ENCODE assay signal across 27 cellular contexts in the genomic region with DNA sequence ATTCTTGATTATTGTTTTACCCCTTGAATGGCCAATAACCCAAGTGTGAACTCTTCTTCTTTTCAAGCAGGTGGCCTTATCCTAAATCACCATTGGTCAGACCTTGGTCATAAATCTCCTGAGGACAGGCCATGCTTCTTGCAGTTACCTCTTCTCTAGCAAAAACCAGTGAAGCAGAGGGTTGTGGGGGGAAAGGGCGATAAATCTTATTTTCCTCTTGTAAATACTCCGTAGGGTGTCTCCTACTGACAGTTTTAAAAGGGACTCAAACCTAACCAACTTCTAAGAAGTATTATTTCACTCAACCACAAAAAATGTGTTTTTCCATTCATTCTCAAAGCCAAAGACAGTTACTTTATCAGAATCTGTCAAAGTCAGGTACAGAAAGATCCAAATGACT.
DNase-seq lines count a peak whose midpoint lies in the region; FAIRE-seq and TF ChIP-seq lines count a peak whose summit lies in the region.
"Had no signal": no experiment of that assay in that cellular context is flagged by ENCODE, and none has a peak within 500 bp of the region (broad histone marks: within the 10 kb centered on the region; RNA-seq: fewer than 3 reads in every experiment).

No MANE protein-coding gene starts in this region.

- H3K9me3 ChIP-seq in HEK293 (ENCODE audit: control insufficient read depth, insufficient read depth, low read depth, low read length), result no peaks in the 10 kb centered on the region
- H3K9me3 ChIP-seq: A549, BE2C, BLaER1 had no signal

- peak; percentile 17 for DNase-seq in KG1 (lab: John Stamatoyannopoulos, UW)
- peak; percentile 90 for DNase-seq in left kidney (ENCODE audit: low read depth, low spot score)
- no peak for DNase-seq in Ammon's horn (ENCODE audit: low spot score)
- DNase-seq in NOMO-1 treated with DMSO at 0.1 percent for 48 hours (lab: John Stamatoyannopoulos, UW; ENCODE audit: unreplicated experiment), result no peak
- no peak for DNase-seq in NCI-H2171 (lab: John Stamatoyannopoulos, UW)
- no peak for DNase-seq in RCC 7860 (ENCODE audit: low spot score)
- DNase-seq: 8988T; AML-193; BE2C; C1 segment of cervical spinal cord; CD4-positive, alpha-beta memory T cell; CD4-positive, CD25-positive, alpha-beta regulatory T cell; CD8-positive, alpha-beta memory T cell; COR-L47; DMS 273 treated with DMSO at 0.1 percent for 48 hours; DMS153; DMS53; DMS79; DND-41; EL; GDM1 had no signal

- no peak overlapping the region for H3K4me3 ChIP-seq in HEK293 (ENCODE audit: low read depth, low read length)
- H3K4me3 ChIP-seq: A549, BLaER1, GM12878 had no signal

- POLR2A ChIA-PET in HEK293 (lab: Yijun Ruan, JAX), result no interaction called here

- no peaks in the 10 kb centered on the region for H3K4me1 ChIP-seq in HEK293 (ENCODE audit: control insufficient read depth, insufficient read depth, low read length)
- H3K4me1 ChIP-seq: A549, BE2C had no signal

- no peak for TF ChIP-seq CTCF in HEK293 (tag by site-specific recombination; IDR thresholded peaks at IDR 0.05)

- H3K36me3 ChIP-seq in HEK293 (ENCODE audit: control insufficient read depth in 2 of 2, insufficient read depth in 1 of 2, low read length in 2 of 2), result no peaks in the 10 kb centered on the region
- H3K36me3 ChIP-seq: BE2C, BLaER1 had no signal

- FAIRE-seq in RCC 7860 (lab: Jason Lieb, UNC), result no peak
- FAIRE-seq: A549, GM12878, GM12892, GM18507 had no signal

- no peak overlapping the region for H3K27ac ChIP-seq in HEK293 (ENCODE audit: extremely low read depth, low read depth, low read length)
- H3K27ac ChIP-seq: A549, BLaER1 had no signal

- CTCF ChIA-PET in HEK293 (lab: Yijun Ruan, JAX), result interaction anchor here (1.1 kb wide), 1 partner anchor 54 kb away, joined by 3 read pairs; no protein-coding TSS in a partner anchor

TF ChIP-seq in HEK293, 187 proteins besides CTCF, POLR2A, EP300 and RAD21 (continues in another document):
- TF ChIP-seq, protein P1, sequence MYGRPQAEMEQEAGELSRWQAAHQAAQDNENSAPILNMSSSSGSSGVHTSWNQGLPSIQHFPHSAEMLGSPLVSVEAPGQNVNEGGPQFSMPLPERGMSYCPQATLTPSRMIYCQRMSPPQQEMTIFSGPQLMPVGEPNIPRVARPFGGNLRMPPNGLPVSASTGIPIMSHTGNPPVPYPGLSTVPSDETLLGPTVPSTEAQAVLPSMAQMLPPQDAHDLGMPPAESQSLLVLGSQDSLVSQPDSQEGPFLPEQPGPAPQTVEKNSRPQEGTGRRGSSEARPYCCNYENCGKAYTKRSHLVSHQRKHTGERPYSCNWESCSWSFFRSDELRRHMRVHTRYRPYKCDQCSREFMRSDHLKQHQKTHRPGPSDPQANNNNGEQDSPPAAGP (tag by site-specific recombination; IDR thresholded peaks at IDR 0.05), result no peak
- TF ChIP-seq GLIS1 (tag by site-specific recombination; IDR thresholded peaks at IDR 0.05) (peak; percentile 19; the same call in 1 of the 2 replicates), FEZF1 (tag by site-specific recombination; IDR thresholded peaks at IDR 0.05) (peak; percentile 47; the same call in 1 of the 2 replicates), BCL11B (tag by site-specific recombination; IDR thresholded peaks at IDR 0.05; ENCODE audit: low read depth) (0 out of 2 replicates have a peak, but pooled peaks have one; percentile 33), TRIM28 (IDR thresholded peaks at IDR 0.05; ENCODE audit: borderline replicate concordance, low read length) (0 out of 2 replicates have a peak, but pooled peaks have one; percentile 19), ZNF654 (tag by site-specific recombination; IDR thresholded peaks at IDR 0.05; ENCODE audit: low read depth) (no peak), IKZF3 (tag by site-specific recombination; IDR thresholded peaks at IDR 0.05) (0 out of 2 replicates have a peak, but pooled peaks have one; percentile 37), KLF8 (tag by site-specific recombination; IDR thresholded peaks at IDR 0.05) (no peak), SP7 (tag by site-specific recombination; IDR thresholded peaks at IDR 0.05) (no peak), OVOL3 (tag by site-specific recombination; IDR thresholded peaks at IDR 0.05) (no peak), ZXDB (tag by site-specific recombination; IDR thresholded peaks at IDR 0.05) (no peak), ZFP3 (tag by site-specific recombination; IDR thresholded peaks at IDR 0.05; ENCODE audit: low read depth) (no peak), ZNF114 (tag by site-specific recombination; IDR thresholded peaks at IDR 0.05) (no peak), ZNF791 (tag by site-specific recombination; IDR thresholded peaks at IDR 0.05) (no peak), ZNF624 (tag by site-specific recombination; IDR thresholded peaks at IDR 0.05) (no peak), ZNF324 (tag by site-specific recombination; IDR thresholded peaks at IDR 0.05) (no peak), ZNF843 (tag by site-specific recombination; IDR thresholded peaks at IDR 0.05) (peak; percentile 54), ZNF335 (tag by site-specific recombination; conservative IDR thresholded peaks at IDR 0.05) (no peak)
- TF ChIP-seq, protein P2, sequence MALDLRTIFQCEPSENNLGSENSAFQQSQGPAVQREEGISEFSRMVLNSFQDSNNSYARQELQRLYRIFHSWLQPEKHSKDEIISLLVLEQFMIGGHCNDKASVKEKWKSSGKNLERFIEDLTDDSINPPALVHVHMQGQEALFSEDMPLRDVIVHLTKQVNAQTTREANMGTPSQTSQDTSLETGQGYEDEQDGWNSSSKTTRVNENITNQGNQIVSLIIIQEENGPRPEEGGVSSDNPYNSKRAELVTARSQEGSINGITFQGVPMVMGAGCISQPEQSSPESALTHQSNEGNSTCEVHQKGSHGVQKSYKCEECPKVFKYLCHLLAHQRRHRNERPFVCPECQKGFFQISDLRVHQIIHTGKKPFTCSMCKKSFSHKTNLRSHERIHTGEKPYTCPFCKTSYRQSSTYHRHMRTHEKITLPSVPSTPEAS (tag by site-specific recombination; IDR thresholded peaks at IDR 0.05), result no peak
- TF ChIP-seq, protein P3, sequence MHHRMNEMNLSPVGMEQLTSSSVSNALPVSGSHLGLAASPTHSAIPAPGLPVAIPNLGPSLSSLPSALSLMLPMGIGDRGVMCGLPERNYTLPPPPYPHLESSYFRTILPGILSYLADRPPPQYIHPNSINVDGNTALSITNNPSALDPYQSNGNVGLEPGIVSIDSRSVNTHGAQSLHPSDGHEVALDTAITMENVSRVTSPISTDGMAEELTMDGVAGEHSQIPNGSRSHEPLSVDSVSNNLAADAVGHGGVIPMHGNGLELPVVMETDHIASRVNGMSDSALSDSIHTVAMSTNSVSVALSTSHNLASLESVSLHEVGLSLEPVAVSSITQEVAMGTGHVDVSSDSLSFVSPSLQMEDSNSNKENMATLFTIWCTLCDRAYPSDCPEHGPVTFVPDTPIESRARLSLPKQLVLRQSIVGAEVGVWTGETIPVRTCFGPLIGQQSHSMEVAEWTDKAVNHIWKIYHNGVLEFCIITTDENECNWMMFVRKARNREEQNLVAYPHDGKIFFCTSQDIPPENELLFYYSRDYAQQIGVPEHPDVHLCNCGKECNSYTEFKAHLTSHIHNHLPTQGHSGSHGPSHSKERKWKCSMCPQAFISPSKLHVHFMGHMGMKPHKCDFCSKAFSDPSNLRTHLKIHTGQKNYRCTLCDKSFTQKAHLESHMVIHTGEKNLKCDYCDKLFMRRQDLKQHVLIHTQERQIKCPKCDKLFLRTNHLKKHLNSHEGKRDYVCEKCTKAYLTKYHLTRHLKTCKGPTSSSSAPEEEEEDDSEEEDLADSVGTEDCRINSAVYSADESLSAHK (tag by site-specific recombination; IDR thresholded peaks at IDR 0.05), result no peak
- TF ChIP-seq, protein P4, sequence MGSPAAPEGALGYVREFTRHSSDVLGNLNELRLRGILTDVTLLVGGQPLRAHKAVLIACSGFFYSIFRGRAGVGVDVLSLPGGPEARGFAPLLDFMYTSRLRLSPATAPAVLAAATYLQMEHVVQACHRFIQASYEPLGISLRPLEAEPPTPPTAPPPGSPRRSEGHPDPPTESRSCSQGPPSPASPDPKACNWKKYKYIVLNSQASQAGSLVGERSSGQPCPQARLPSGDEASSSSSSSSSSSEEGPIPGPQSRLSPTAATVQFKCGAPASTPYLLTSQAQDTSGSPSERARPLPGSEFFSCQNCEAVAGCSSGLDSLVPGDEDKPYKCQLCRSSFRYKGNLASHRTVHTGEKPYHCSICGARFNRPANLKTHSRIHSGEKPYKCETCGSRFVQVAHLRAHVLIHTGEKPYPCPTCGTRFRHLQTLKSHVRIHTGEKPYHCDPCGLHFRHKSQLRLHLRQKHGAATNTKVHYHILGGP (tag by site-specific recombination; IDR thresholded peaks at IDR 0.05), result 0 out of 2 replicates have a peak, but pooled peaks have one; percentile 51
- TF ChIP-seq, protein P5, sequence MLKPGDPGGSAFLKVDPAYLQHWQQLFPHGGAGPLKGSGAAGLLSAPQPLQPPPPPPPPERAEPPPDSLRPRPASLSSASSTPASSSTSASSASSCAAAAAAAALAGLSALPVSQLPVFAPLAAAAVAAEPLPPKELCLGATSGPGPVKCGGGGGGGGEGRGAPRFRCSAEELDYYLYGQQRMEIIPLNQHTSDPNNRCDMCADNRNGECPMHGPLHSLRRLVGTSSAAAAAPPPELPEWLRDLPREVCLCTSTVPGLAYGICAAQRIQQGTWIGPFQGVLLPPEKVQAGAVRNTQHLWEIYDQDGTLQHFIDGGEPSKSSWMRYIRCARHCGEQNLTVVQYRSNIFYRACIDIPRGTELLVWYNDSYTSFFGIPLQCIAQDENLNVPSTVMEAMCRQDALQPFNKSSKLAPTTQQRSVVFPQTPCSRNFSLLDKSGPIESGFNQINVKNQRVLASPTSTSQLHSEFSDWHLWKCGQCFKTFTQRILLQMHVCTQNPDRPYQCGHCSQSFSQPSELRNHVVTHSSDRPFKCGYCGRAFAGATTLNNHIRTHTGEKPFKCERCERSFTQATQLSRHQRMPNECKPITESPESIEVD (tag by site-specific recombination; IDR thresholded peaks at IDR 0.05), result peak; percentile 52
- TF ChIP-seq, protein P6, sequence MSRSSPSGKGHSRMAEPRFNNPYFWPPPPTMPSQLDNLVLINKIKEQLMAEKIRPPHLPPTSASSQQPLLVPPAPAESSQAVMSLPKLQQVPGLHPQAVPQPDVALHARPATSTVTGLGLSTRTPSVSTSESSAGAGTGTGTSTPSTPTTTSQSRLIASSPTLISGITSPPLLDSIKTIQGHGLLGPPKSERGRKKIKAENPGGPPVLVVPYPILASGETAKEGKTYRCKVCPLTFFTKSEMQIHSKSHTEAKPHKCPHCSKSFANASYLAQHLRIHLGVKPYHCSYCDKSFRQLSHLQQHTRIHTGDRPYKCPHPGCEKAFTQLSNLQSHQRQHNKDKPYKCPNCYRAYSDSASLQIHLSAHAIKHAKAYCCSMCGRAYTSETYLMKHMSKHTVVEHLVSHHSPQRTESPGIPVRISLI (tag by site-specific recombination; IDR thresholded peaks at IDR 0.05), result no peak

Comparison
In these comparisons a context has a peak if more than half of its experiments do, and no peak if none do; other contexts are left out.
1. DNase-seq: peak in KG1 (single experiment) and left kidney (single experiment); none in Ammon's horn (single experiment), NOMO-1 treated with DMSO at 0.1 percent for 48 hours (single experiment), NCI-H2171 (single experiment) and RCC 7860 (single experiment).